Comparison of ENCODE assay signal across 23 cellular contexts in the genomic region with DNA sequence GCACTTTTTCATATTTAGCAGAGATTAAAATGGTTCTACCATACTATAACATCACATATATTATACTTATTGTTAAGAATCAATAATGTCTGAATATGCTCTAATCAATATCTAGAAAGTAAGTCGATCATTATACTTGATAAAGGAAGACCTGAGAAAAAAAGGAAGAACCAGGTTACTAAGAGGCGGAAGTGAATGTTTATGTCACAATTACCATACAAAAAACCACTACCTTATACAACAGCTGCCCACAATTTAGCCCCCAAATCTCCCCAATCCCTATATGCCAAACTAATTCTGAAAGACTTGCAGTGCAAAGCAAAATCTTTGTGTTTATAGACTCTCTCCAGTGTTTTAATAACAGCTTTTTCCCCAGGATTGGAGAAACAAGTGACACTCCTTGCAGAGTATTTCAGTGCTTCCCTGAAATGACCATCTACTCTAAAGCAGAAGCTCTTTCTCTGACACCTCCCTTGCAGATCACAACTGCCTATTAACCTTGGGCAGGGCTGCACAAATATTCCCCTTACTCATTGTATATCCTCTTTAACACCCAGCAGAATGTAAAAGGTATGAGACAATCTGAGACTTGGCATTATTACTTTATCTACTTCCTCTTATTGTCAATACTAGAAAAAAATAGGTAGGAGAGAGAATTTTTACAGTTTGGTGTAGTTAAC. TPM values are rescaled to one million over a fixed set of nuclear protein-coding genes. Genes with fewer than 3 reads are reported as not detected.
DNase-seq lines count a peak whose midpoint lies in the region; ATAC-seq, FAIRE-seq and TF ChIP-seq lines count a peak whose summit lies in the region.
"Had no signal": no experiment of that assay in that cellular context is flagged by ENCODE, and none has a peak within 500 bp of the region (broad histone marks: within the 10 kb centered on the region; RNA-seq: fewer than 3 reads in every experiment).

No MANE protein-coding gene starts in this region.

- H3K4me3 Mint-ChIP-seq in Caco-2 (ENCODE audit: unreplicated experiment) (peak overlapping the region; percentile 13), nephron progenitor cell (no peak overlapping the region)
- H3K4me3 Mint-ChIP-seq: activated naive CD8-positive, alpha-beta T cell; H9 had no signal

- H4K20me1 ChIP-seq in GM12878 (ENCODE audit: control insufficient read depth, insufficient read depth) = no peaks in the 10 kb centered on the region

- no peak for TF ChIP-seq EP300 in GM12878 (IDR thresholded peaks at IDR 0.05; ENCODE audit: borderline replicate concordance in 1 of 2, control insufficient read depth in 1 of 2, low read depth in 2 of 2, low read length in 2 of 2)

- H3K79me2 ChIP-seq in GM12878 (ENCODE audit: control insufficient read depth, insufficient read depth, low read length) = no peaks in the 10 kb centered on the region

- H3K9me3 Mint-ChIP-seq in Caco-2 (ENCODE audit: unreplicated experiment) = no peaks in the 10 kb centered on the region
- H3K9me3 Mint-ChIP-seq in nephron progenitor cell = no peaks in the 10 kb centered on the region
- H3K9me3 Mint-ChIP-seq: H9, IgD-negative memory B cell had no signal

- peak overlapping the region; percentile 18 for H3K27ac Mint-ChIP-seq in Caco-2 (ENCODE audit: unreplicated experiment)
- peak overlapping the region; percentile 20 for H3K27ac Mint-ChIP-seq in nephron progenitor cell
- H3K27ac Mint-ChIP-seq: activated naive CD8-positive, alpha-beta T cell; H9 had no signal

- H3K4me1 Mint-ChIP-seq in Caco-2 (ENCODE audit: low read depth, unreplicated experiment) = peaks cover 18% of the 10 kb centered on the region
- H3K4me1 Mint-ChIP-seq in nephron progenitor cell = peaks cover 3% of the 10 kb centered on the region

- SMC1A ChIA-PET in GM12878 (lab: Charles Lee; ENCODE audit: uncharacterized antibody, unreplicated experiment) = interaction anchor here (0.9 kb wide), 1 partner anchor 12 kb away, joined by 5 read pairs; no protein-coding TSS in a partner anchor

- no peak for TF ChIP-seq CTCF in Caco-2 (IDR thresholded peaks at IDR 0.05; ENCODE audit: insufficient read depth in 1 of 2, low read depth in 1 of 2, low read length in 1 of 2, severe bottlenecking in 1 of 2, unreplicated experiment in 1 of 2)
- TF ChIP-seq CTCF in NB4 (IDR thresholded peaks at IDR 0.05; ENCODE audit: low read depth, low read length) = no peak
- no peak for TF ChIP-seq CTCF in GM12878 (IDR thresholded peaks at IDR 0.05 in 2 of 3, conservative IDR thresholded peaks at IDR 0.05 in 1 of 3; ENCODE audit: control insufficient read depth in 2 of 3, extremely low read depth in 1 of 3, insufficient read depth in 1 of 3, low read depth in 3 of 3, low read length in 3 of 3)
- no peak for TF ChIP-seq CTCF in nephron progenitor cell (IDR thresholded peaks at IDR 0.05)

- intact Hi-C loops in Caco-2 (cut with micrococcal nuclease; ENCODE audit: unreplicated experiment) (no loop called here), GM12878 (cut with micrococcal nuclease; ENCODE audit: unreplicated experiment) (no loop called here)

- TF ChIP-seq POLR2A in NB4 (IDR thresholded peaks at IDR 0.05; ENCODE audit: extremely low read depth, insufficient read length) = no peak
- TF ChIP-seq POLR2A in GM12878 (IDR thresholded peaks at IDR 0.05; ENCODE audit: low read depth, low read length) = no peak

- H3K36me3 ChIP-seq in Caco-2 (ENCODE audit: control insufficient read depth, insufficient read depth, low read length) (no peaks in the 10 kb centered on the region), GM12878 (ENCODE audit: control insufficient read depth in 2 of 2, insufficient read depth in 2 of 2, low read length in 1 of 2) (no peaks in the 10 kb centered on the region)
- H3K36me3 ChIP-seq: BE2C, sigmoid colon had no signal

- peaks cover 3% of the 10 kb centered on the region for H3K36me3 Mint-ChIP-seq in Caco-2 (ENCODE audit: insufficient read depth, unreplicated experiment)
- H3K36me3 Mint-ChIP-seq in nephron progenitor cell (ENCODE audit: low read depth) = no peaks in the 10 kb centered on the region
- H3K36me3 Mint-ChIP-seq: activated naive CD8-positive, alpha-beta T cell; IgD-negative memory B cell had no signal

- in situ Hi-C loops in GM12878 (cut with MboI) = no loop called here

- no peaks in the 10 kb centered on the region for H3K9me3 ChIP-seq in Caco-2
- no peaks in the 10 kb centered on the region for H3K9me3 ChIP-seq in GM12878 (replicated peaks; ENCODE audit: control insufficient read depth, insufficient read depth, low read length)
- H3K9me3 ChIP-seq: BE2C, sigmoid colon had no signal

- ATAC-seq in GM12878 = peak; percentile 66
- ATAC-seq in GM21423 (IDR thresholded peaks at IDR 0.05; ENCODE audit: unreplicated experiment) = no peak
- ATAC-seq in GM18870 (IDR thresholded peaks at IDR 0.05; ENCODE audit: unreplicated experiment) = no peak

- RAD21 ChIA-PET in GM12878 (lab: Charles Lee; ENCODE audit: unreplicated experiment) = no interaction called here

- POLR2A ChIA-PET in Caco-2 (lab: Charles Lee) = interaction anchor here (1.0 to 1.3 kb wide), 3 partner anchors 11 to 13 kb away, joined by 4 to 25 read pairs (median 4); a partner anchor contains a TSS
- POLR2A ChIA-PET in GM12878 (lab: Charles Lee) = interaction anchor here (1.6 kb wide), 1 partner anchor 15 kb away, joined by 4 read pairs; no protein-coding TSS in a partner anchor

- no peak for TF ChIP-seq RAD21 in GM12878 (IDR thresholded peaks at IDR 0.05; ENCODE audit: insufficient read depth, low read depth, low read length)

- DNase-seq in Caco-2 = no peak
- peak; percentile 77 for DNase-seq in NB4 (ENCODE audit: low read depth)
- no peak for DNase-seq in GM12878 (ENCODE audit: low read depth, low spot score)
- no peak for DNase-seq in nephron progenitor cell
- DNase-seq in HK-2 (ENCODE audit: unreplicated experiment) = no peak
- DNase-seq in stimulated activated CD4-positive, alpha-beta T cell treated with anti-CD3 and anti-CD28 coated beads, Interleukin-4, amount 100 ng/mL, for 1 hour = no peak
- DNase-seq: activated CD4-positive, alpha-beta T cell treated with anti-CD3 and anti-CD28 coated beads for 4 hours; activated T-cell treated with anti-CD3 and anti-CD28 coated beads, Interleukin-2, amount 50 U/mL, for 1 hour; BE2C; caudate nucleus; foreskin melanocyte; H9; mammary epithelial cell; NCI-H1436 treated with DMSO at 0.1 percent for 48 hours; NCI-H446 treated with DMSO at 0.1 percent for 48 hours; sigmoid colon; stimulated activated CD4-positive, alpha-beta T cell treated with anti-CD3 and anti-CD28 coated beads, Interleukin-4, amount 100 ng/mL, for 4 hours had no signal

- H3K27ac ChIP-seq in GM12878 (ENCODE audit: control insufficient read depth, insufficient read depth) = no peak overlapping the region
- H3K27ac ChIP-seq: sigmoid colon had no signal

- CTCF ChIA-PET in Caco-2 (lab: Charles Lee) (interaction anchor here (0.6 to 1.5 kb wide), 5 partner anchors 12 to 88 kb away, joined by 4 to 7 read pairs (median 4); a partner anchor contains a TSS), GM12878 (lab: Yijun Ruan, JAX) (interaction anchor here (1.0 to 1.1 kb wide), 3 partner anchors 12 to 16 kb away, joined by 3 read pairs; no protein-coding TSS in a partner anchor)

- H3K27me3 Mint-ChIP-seq in Caco-2 (ENCODE audit: insufficient read depth, unreplicated experiment) (no peaks in the 10 kb centered on the region), nephron progenitor cell (ENCODE audit: low read depth, poor library complexity) (peaks cover 3% of the 10 kb centered on the region)
- H3K27me3 Mint-ChIP-seq: activated naive CD8-positive, alpha-beta T cell; IgD-negative memory B cell had no signal

- H3K4me1 ChIP-seq in Caco-2 (peaks cover 22% of the 10 kb centered on the region), GM12878 (ENCODE audit: control insufficient read depth, insufficient read depth, low read length) (no peaks in the 10 kb centered on the region)
- H3K4me1 ChIP-seq: BE2C, sigmoid colon had no signal

- H3K9ac ChIP-seq in GM12878 (ENCODE audit: control insufficient read depth, insufficient read depth, low read length) = no peak overlapping the region

- BruUV-seq in Caco-2 (replicated peaks; lab: Mats Ljungman, UMichigan) = no TSS peak
- no TSS peak for BruUV-seq in GM12878 (replicated peaks; lab: Mats Ljungman, UMichigan)

- no peak overlapping the region for H3K4me3 ChIP-seq in Caco-2 (ENCODE audit: low read depth, low read length)
- H3K4me3 ChIP-seq in NB4 (ENCODE audit: low read depth, low read length) = no peak overlapping the region
- no peak overlapping the region for H3K4me3 ChIP-seq in GM12878
- H3K4me3 ChIP-seq: sigmoid colon had no signal

- WGBS in GM12878 (ENCODE audit: insufficient coverage, insufficient replicate concordance, low lambda C conversion rate, missing lambda C conversion rate) = 0% methylated on average over 1 of the region's 2 CpGs

- H3K4me2 ChIP-seq in GM12878 (ENCODE audit: control insufficient read depth, insufficient read depth) = no peak overlapping the region

- no peak for FAIRE-seq in GM12878 (lab: Jason Lieb, UNC)
- FAIRE-seq: endometrium, RCC 7860 had no signal

- H3K27me3 ChIP-seq in Caco-2 (replicated peaks; ENCODE audit: control insufficient read depth, insufficient read depth, low read length) (no peaks in the 10 kb centered on the region), GM12878 (replicated peaks in 1 of 2; ENCODE audit: control insufficient read depth in 2 of 2, insufficient read depth in 2 of 2, low read length in 1 of 2) (no peaks in the 10 kb centered on the region)
- H3K27me3 ChIP-seq: BE2C, sigmoid colon had no signal

- no peak overlapping the region for H2AFZ ChIP-seq in GM12878 (ENCODE audit: control insufficient read depth, low read depth, low read length)

TF ChIP-seq in GM12878, 131 proteins besides CTCF, POLR2A, EP300 and RAD21 (continues in another document):
- no peak for TF ChIP-seq SMC3 (IDR thresholded peaks at IDR 0.05; ENCODE audit: borderline replicate concordance, low read length)
- TF ChIP-seq ZNF24 (IDR thresholded peaks at IDR 0.05) = no peak

RNA-seq across cellular contexts. Expression of a gene that starts 12.7 kb away (rescaled TPM):
- total RNA-seq in Caco-2 (2022) (2,966 and 3,303 TPM in 2 replicates), GM12878 (2014; rRNA removed) (7.6 and 11.8 TPM in 2 replicates), GM12878 (2014; rRNA removed; fragmentation: Illumina TruSeq; extraction: Trizol) (14.1 and 15.1 TPM in 2 replicates), GM12878 (2021) (19.7 and 22.4 TPM in 2 replicates)
- total RNA-seq in GM12878 (2013; cell fraction: nucleolus; rRNA removed) = 271 and 273 TPM in 2 replicates
- polyA plus RNA-seq in GM12878 (2011; ENCODE audit: low read depth) = 52.1 TPM
- polyA plus RNA-seq in GM12878 (2011; rRNA removed) (66.3 and 82.2 TPM in 2 replicates), GM12878 (2014; fragmentation: Illumina TruSeq; extraction: Trizol) (13.8 and 14.6 TPM in 2 replicates), GM12878 (2014; fragmentation: Nextera tagmentation; extraction: Ambion mirVana) (1 to 10 TPM; 6.6 to 8.5 TPM), GM12878 (2014; rRNA removed) (10.3 and 14.6 TPM in 2 replicates), GM12878 (2016; fragmentation: Nextera tagmentation; extraction: Ambion mirVana) (1 to 10 TPM; 6.5 to 6.6 TPM)
- 36.7 and 58.9 TPM in 2 replicates for polyA plus RNA-seq in GM12878 (2011; cell fraction: cytosol; rRNA removed)
- polyA plus RNA-seq in GM12878 (2011; cell fraction: nucleus; rRNA removed) = 31.2 and 46.3 TPM in 2 replicates
- 22.8 and 53.5 TPM in 2 replicates for polyA plus RNA-seq in GM12878 (2012)
- 72.1 and 89.3 TPM in 2 replicates for polyA minus RNA-seq in GM12878 (2011; rRNA and poly(A)+ RNA removed)
- 22.3 and 26.5 TPM in 2 replicates for polyA minus RNA-seq in GM12878 (2011; cell fraction: cytosol; rRNA and poly(A)+ RNA removed)
- 52.6 and 52.7 TPM in 2 replicates for polyA minus RNA-seq in GM12878 (2011; cell fraction: nucleus; rRNA and poly(A)+ RNA removed)

Comparison
In these comparisons a context has a peak if more than half of its experiments do, and no peak if none do; other contexts are left out.
1. RNA of a gene that starts 12.7 kb away (total RNA-seq): 2,966 to 3,303 TPM in Caco-2; 7.6 to 273 TPM in GM12878; every median in the first group is over 10 times any median in the second.